Comparison of ENCODE assay signal across 15 cellular contexts in the genomic region with DNA sequence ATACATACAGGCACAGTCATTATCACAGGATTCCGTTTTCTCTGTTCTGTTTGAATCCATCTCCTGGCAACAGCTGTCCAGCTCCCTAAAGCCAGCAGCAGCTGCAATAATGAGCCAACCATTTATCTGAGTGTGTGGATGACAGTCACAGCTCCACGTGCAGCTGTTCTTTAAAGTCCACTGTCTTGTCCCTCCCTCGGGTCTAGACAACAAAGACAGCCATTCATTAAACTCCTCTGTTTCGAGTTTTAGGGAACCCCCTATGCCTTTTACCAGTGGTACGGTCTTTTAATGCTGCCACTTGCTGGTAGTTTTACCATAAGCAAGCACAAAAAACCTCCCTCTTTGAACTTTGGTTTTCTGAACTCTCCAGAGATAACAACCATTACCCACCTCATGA. TPM values are rescaled to one million over a fixed set of nuclear protein-coding genes. Genes with fewer than 3 reads are reported as not detected.
DNase-seq lines count a peak whose midpoint lies in the region; TF ChIP-seq lines count a peak whose summit lies in the region.
"Had no signal": no experiment of that assay in that cellular context is flagged by ENCODE, and none has a peak within 500 bp of the region (broad histone marks: within the 10 kb centered on the region; RNA-seq: fewer than 3 reads in every experiment).

No MANE protein-coding gene starts in this region.

- peak overlapping the region in 2 of 5 experiments; percentile 51 to 54 for H3K4me3 Mint-ChIP-seq in brain
- H3K4me3 Mint-ChIP-seq in nephron: peak overlapping the region in 2 of 3 experiments; percentile 86 to 91
- no peak overlapping the region for H3K4me3 Mint-ChIP-seq in activated CD4-positive, alpha-beta T cell treated with anti-CD3 and anti-CD28 coated beads, Interleukin-2, amount 10 ng/mL, durations not matched to agents 7 days and 5 days
- H3K4me3 Mint-ChIP-seq: activated CD4-positive, alpha-beta memory T cell treated with anti-CD3 and anti-CD28 coated beads, Interleukin-2, amount 10 ng/mL, durations not matched to agents 7 days and 5 days had no signal

- CTCF ChIA-PET in activated CD4-positive, alpha-beta T cell treated with anti-CD3 and anti-CD28 coated beads, Interleukin-2, amount 10 ng/mL, durations not matched to agents 7 days and 5 days (lab: Charles Lee): no interaction called here

- peak; percentile 52 for DNase-seq in COR-L47 (lab: John Stamatoyannopoulos, UW)
- peak; percentile 97 for DNase-seq in LHCN-M2 (ENCODE audit: low read depth)
- DNase-seq in NOMO-1 treated with dmso at 0.1 percent for 144 hours (lab: John Stamatoyannopoulos, UW; ENCODE audit: unreplicated experiment): no peak
- no peak for DNase-seq in iPS-NIHi11 (ENCODE audit: low spot score)
- no peak for DNase-seq in activated CD4-positive, alpha-beta T cell treated with anti-CD3 and anti-CD28 coated beads, Interleukin-2, amount 10 ng/mL, durations not matched to agents 7 days and 5 days
- DNase-seq in DMS153 treated with DMSO at 0.1 percent for 48 hours (lab: John Stamatoyannopoulos, UW; ENCODE audit: unreplicated experiment): no peak
- DNase-seq: activated CD4-positive, alpha-beta memory T cell treated with anti-CD3 and anti-CD28 coated beads, Interleukin-2, amount 10 ng/mL, durations not matched to agents 7 days and 5 days; activated naive CD4-positive, alpha-beta T cell; esophagus squamous epithelium; Karpas-422; stimulated activated CD4-positive, alpha-beta T cell treated with anti-CD3 and anti-CD28 coated beads, Interleukin-4, amount 100 ng/mL, for 24 hours; T-helper 2 cell had no signal

- H3K4me1 Mint-ChIP-seq in brain (peaks cover 64% of the 10 kb centered on the region), nephron (peaks cover 54% of the 10 kb centered on the region)
- peaks cover 3% of the 10 kb centered on the region for H3K4me1 Mint-ChIP-seq in activated CD4-positive, alpha-beta T cell treated with anti-CD3 and anti-CD28 coated beads, Interleukin-2, amount 10 ng/mL, durations not matched to agents 7 days and 5 days
- H3K4me1 Mint-ChIP-seq: activated CD4-positive, alpha-beta memory T cell treated with anti-CD3 and anti-CD28 coated beads, Interleukin-2, amount 10 ng/mL, durations not matched to agents 7 days and 5 days had no signal

- H3K27me3 Mint-ChIP-seq in brain (peaks cover 4% of the 10 kb centered on the region), nephron (ENCODE audit: low read depth) (no peaks in the 10 kb centered on the region)
- peaks cover 38% of the 10 kb centered on the region for H3K27me3 Mint-ChIP-seq in activated CD4-positive, alpha-beta T cell treated with anti-CD3 and anti-CD28 coated beads, Interleukin-2, amount 10 ng/mL, durations not matched to agents 7 days and 5 days

- peak overlapping the region in 3 of 5 experiments; percentile 14 to 90 (median 82) for H3K27ac Mint-ChIP-seq in brain
- peak overlapping the region; percentile 88 to 92 (median 91) for H3K27ac Mint-ChIP-seq in nephron
- no peak overlapping the region for H3K27ac Mint-ChIP-seq in activated CD4-positive, alpha-beta T cell treated with anti-CD3 and anti-CD28 coated beads, Interleukin-2, amount 10 ng/mL, durations not matched to agents 7 days and 5 days
- H3K27ac Mint-ChIP-seq: activated CD4-positive, alpha-beta memory T cell treated with anti-CD3 and anti-CD28 coated beads, Interleukin-2, amount 10 ng/mL, durations not matched to agents 7 days and 5 days had no signal

- no peak for TF ChIP-seq CTCF in brain (conservative IDR thresholded peaks at IDR 0.05)
- TF ChIP-seq CTCF in nephron (IDR thresholded peaks at IDR 0.05; ENCODE audit: unreplicated experiment in 3 of 3): no peak

- peaks cover 0 to 2% (median 0%) of the 10 kb centered on the region in 5 experiments for H3K9me3 Mint-ChIP-seq in brain
- no peaks in the 10 kb centered on the region for H3K9me3 Mint-ChIP-seq in nephron
- H3K9me3 Mint-ChIP-seq in activated CD4-positive, alpha-beta T cell treated with anti-CD3 and anti-CD28 coated beads, Interleukin-2, amount 10 ng/mL, durations not matched to agents 7 days and 5 days: no peaks in the 10 kb centered on the region
- H3K9me3 Mint-ChIP-seq: activated CD4-positive, alpha-beta memory T cell treated with anti-CD3 and anti-CD28 coated beads, Interleukin-2, amount 10 ng/mL, durations not matched to agents 7 days and 5 days had no signal

- H3K36me3 Mint-ChIP-seq in brain (no peaks in the 10 kb centered on the region), nephron (ENCODE audit: low read depth) (no peaks in the 10 kb centered on the region)
- no peaks in the 10 kb centered on the region for H3K36me3 Mint-ChIP-seq in activated CD4-positive, alpha-beta T cell treated with anti-CD3 and anti-CD28 coated beads, Interleukin-2, amount 10 ng/mL, durations not matched to agents 7 days and 5 days (ENCODE audit: low read depth)

- POLR2A ChIA-PET in activated CD4-positive, alpha-beta T cell treated with anti-CD3 and anti-CD28 coated beads, Interleukin-2, amount 10 ng/mL, durations not matched to agents 7 days and 5 days (lab: Charles Lee): no interaction called here

RNA-seq across cellular contexts. Expression of gene MSGN1, which starts 16.0 kb away (rescaled TPM):
- total RNA-seq in LHCN-M2 (2014; rRNA removed): 0.46 TPM in 1 of 2 replicates, not detected in the other
- polyA plus RNA-seq in LHCN-M2 (2012): not detected
- polyA plus RNA-seq in brain (ENCODE audit: insufficient read depth, low read depth, low replicate concordance): not detected
- not detected for total RNA-seq in activated CD4-positive, alpha-beta T cell treated with anti-CD3 and anti-CD28 coated beads, Interleukin-2, amount 10 ng/mL, durations not matched to agents 7 days and 5 days
- total RNA-seq: activated CD4-positive, alpha-beta memory T cell treated with anti-CD3 and anti-CD28 coated beads, Interleukin-2, amount 10 ng/mL, durations not matched to agents 7 days and 5 days; cerebellum; esophagus squamous epithelium had no signal

RNA-seq across cellular contexts. Expression of gene GEN1, which starts 46.3 kb away (rescaled TPM):
- 25.4 and 30.8 TPM in 2 replicates for total RNA-seq in LHCN-M2 (2014; rRNA removed)
- 2.8 TPM for polyA plus RNA-seq in LHCN-M2 (2012)
- polyA plus RNA-seq in brain (ENCODE audit: insufficient read depth, low read depth, low replicate concordance): 0.95 TPM
- total RNA-seq in activated CD4-positive, alpha-beta T cell treated with anti-CD3 and anti-CD28 coated beads, Interleukin-2, amount 10 ng/mL, durations not matched to agents 7 days and 5 days: 10 to 100 TPM; 41.9 to 43.7 TPM

RNA-seq across cellular contexts. Expression of gene SMC6, which starts 46.6 kb away (rescaled TPM):
- total RNA-seq in LHCN-M2 (2014; rRNA removed): 25.8 and 30.4 TPM in 2 replicates
- 6.5 TPM for polyA plus RNA-seq in LHCN-M2 (2012)
- 4.1 TPM for polyA plus RNA-seq in brain (ENCODE audit: insufficient read depth, low read depth, low replicate concordance)
- total RNA-seq in activated CD4-positive, alpha-beta T cell treated with anti-CD3 and anti-CD28 coated beads, Interleukin-2, amount 10 ng/mL, durations not matched to agents 7 days and 5 days: 10 to 100 TPM; 41.3 to 41.9 TPM

Comparison
In these comparisons a context has a peak if more than half of its experiments do, and no peak if none do; other contexts are left out.
1. DNase-seq: peak in COR-L47 (single experiment) and LHCN-M2 (single experiment); none in NOMO-1 treated with dmso at 0.1 percent for 144 hours (single experiment), iPS-NIHi11 (single experiment), activated CD4-positive, alpha-beta T cell treated with anti-CD3 and anti-CD28 coated beads, Interleukin-2, amount 10 ng/mL, durations not matched to agents 7 days and 5 days (single experiment) and DMS153 treated with DMSO at 0.1 percent for 48 hours (single experiment).